In the genomic region with DNA sequence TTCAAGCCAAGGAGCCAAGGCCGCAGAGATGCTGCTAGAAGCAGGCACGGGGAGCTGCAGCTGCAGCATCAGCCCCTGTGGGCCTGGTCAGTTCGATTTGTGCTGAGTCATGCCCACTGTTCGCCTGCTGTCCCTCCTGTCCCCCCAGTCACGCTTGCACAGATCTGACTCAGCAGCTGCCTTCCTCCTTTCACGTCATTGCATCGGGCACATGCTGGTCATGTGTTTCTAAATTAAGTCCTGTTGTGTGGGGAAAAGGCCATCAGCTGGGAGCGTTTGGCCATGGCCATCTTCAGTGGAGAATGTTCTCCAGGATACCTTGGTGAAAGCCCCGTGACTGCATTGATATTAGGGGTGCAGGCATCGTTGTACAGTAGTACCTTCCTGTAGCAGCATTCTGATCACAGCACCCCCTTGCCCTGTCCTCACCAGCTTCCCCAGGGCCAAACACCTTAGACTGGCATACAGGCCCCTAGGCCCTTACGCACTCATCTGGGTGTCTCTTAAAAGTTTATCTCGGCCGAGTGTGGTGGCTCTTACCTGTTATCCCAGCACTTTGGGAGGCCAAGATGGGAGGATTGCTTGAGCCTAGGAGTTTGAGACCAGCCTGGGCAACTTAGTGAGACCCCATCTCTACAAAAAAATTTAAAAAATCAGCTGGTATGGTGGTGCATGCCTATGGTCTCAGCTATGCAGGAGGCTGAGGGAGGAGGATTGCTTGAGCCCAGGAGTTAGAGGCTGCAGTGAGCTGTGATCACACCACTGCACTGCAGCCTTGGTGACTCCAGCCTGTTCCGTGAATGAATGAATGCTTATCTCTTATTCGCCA, we compare ENCODE assay signal across 10 cellular contexts. TPM values are rescaled to one million over a fixed set of nuclear protein-coding genes. Genes with fewer than 3 reads are reported as not detected.
A peak's percentile ranks its signal among the peaks of the same experiment; 100 is the strongest.
DNase-seq lines count a peak whose midpoint lies in the region; ATAC-seq and TF ChIP-seq lines count a peak whose summit lies in the region.
"Had no signal": no experiment of that assay in that cellular context is flagged by ENCODE, and none has a peak within 500 bp of the region (broad histone marks: within the 10 kb centered on the region; RNA-seq: fewer than 3 reads in every experiment).

No MANE protein-coding gene starts in this region.

- peak overlapping the region; percentile 83 for H2AK5ac ChIP-seq in neuronal stem cell (ENCODE audit: low read depth, low read length)

- H3K4me3 ChIP-seq in fibroblast of the aortic adventitia (ENCODE audit: low read depth, low read length), result no peak overlapping the region
- no peak overlapping the region for H3K4me3 ChIP-seq in neuronal stem cell (ENCODE audit: low read length in 2 of 2)
- H3K4me3 ChIP-seq in esophagus muscularis mucosa, result no peak overlapping the region

- no CpG with 5 or more reads among the region's 15 CpGs for WGBS in neuronal stem cell (ENCODE audit: extremely low coverage in 2 of 2, insufficient read length in 2 of 2, insufficient replicate concordance in 1 of 2), 2 donors
- WGBS in esophagus muscularis mucosa, result 76% methylated on average over 12 of the region's 15 CpGs

- peaks cover 5% of the 10 kb centered on the region in 2 donors for H3K9me3 ChIP-seq in neuronal stem cell (replicated peaks in 1 of 2; ENCODE audit: control insufficient read depth in 2 of 2, insufficient read depth in 1 of 2, low read depth in 1 of 2, low read length in 2 of 2)
- H3K9me3 ChIP-seq in esophagus muscularis mucosa, result no peaks in the 10 kb centered on the region

- POLR2A ChIA-PET in naive thymus-derived CD8-positive, alpha-beta T cell (lab: Charles Lee), result no interaction called here

- ATAC-seq in naive thymus-derived CD8-positive, alpha-beta T cell, result no peak
- no peak for ATAC-seq in HG03342 (IDR thresholded peaks at IDR 0.05; ENCODE audit: unreplicated experiment)
- no peak for ATAC-seq in activated naive CD8-positive, alpha-beta T cell treated with anti-CD3 and anti-CD28 coated beads, Interleukin-2, amount 50 U/mL, for 24 hours

- H4K91ac ChIP-seq in neuronal stem cell (ENCODE audit: low read depth, low read length, poor library complexity), result peak overlapping the region; percentile 56

- no peak overlapping the region for H3K4ac ChIP-seq in neuronal stem cell (ENCODE audit: low read length)

- TF ChIP-seq CTCF in AG09319 (IDR thresholded peaks at IDR 0.05; ENCODE audit: low read depth, low read length) (no peak), fibroblast of the aortic adventitia (IDR thresholded peaks at IDR 0.05; ENCODE audit: insufficient read depth, low read length) (no peak), esophagus muscularis mucosa (IDR thresholded peaks at IDR 0.05) (no peak)

- no peak overlapping the region for H3K4me2 ChIP-seq in neuronal stem cell (ENCODE audit: insufficient read depth, low read length, poor library complexity, severe bottlenecking)

- H3K36me3 ChIP-seq in neuronal stem cell (replicated peaks in 1 of 2; ENCODE audit: control insufficient read depth in 2 of 2, insufficient read depth in 2 of 2, low read length in 2 of 2) (peaks cover 3 to 5% of the 10 kb centered on the region in 2 donors), esophagus muscularis mucosa (peaks cover 0 to 6% (median 0%) of the 10 kb centered on the region in 4 donors)

- peaks cover 10% of the 10 kb centered on the region for H3K79me1 ChIP-seq in neuronal stem cell (ENCODE audit: low read depth, low read length)

- intact Hi-C loops in esophagus muscularis mucosa (cut with DNase I), result no loop called here

- H3K27me3 ChIP-seq in neuronal stem cell (ENCODE audit: control insufficient read depth in 3 of 3, insufficient read depth in 3 of 3, low read depth in 1 of 3, low read length in 3 of 3) (no peaks in the 10 kb centered on the region), esophagus muscularis mucosa (no peaks in the 10 kb centered on the region)

- H3K27ac ChIP-seq in neuronal stem cell (replicated peaks; ENCODE audit: low read length) (peak overlapping the region; percentile 3), esophagus muscularis mucosa (replicated peaks in 1 of 4) (no peak overlapping the region)

- peaks cover 0 to 5% of the 10 kb centered on the region in 2 donors for H3K4me1 ChIP-seq in neuronal stem cell (ENCODE audit: control insufficient read depth in 2 of 2, insufficient read depth in 1 of 2, low read depth in 1 of 2, low read length in 2 of 2)
- H3K4me1 ChIP-seq in esophagus muscularis mucosa, result peaks cover 8 to 19% (median 14%) of the 10 kb centered on the region in 4 donors

- H3K14ac ChIP-seq in neuronal stem cell (ENCODE audit: low read length), result peak overlapping the region; percentile 56

- no peak for TF ChIP-seq POLR2A in esophagus muscularis mucosa (IDR thresholded peaks at IDR 0.05; ENCODE audit: low read depth)

- no peak for TF ChIP-seq EP300 in esophagus muscularis mucosa (IDR thresholded peaks at IDR 0.05)

- H2BK120ac ChIP-seq in neuronal stem cell (ENCODE audit: low read depth, low read length), result peak overlapping the region; percentile 83

- peaks cover 6 to 11% (median 11%) of the 10 kb centered on the region in 4 donors for H3K4me1 Mint-ChIP-seq in naive thymus-derived CD8-positive, alpha-beta T cell
- H3K4me1 Mint-ChIP-seq in activated naive CD8-positive, alpha-beta T cell treated with anti-CD3 and anti-CD28 coated beads, Interleukin-2, amount 50 U/mL, for 24 hours, result no peaks in the 10 kb centered on the region
- H3K4me1 Mint-ChIP-seq: activated naive CD8-positive, alpha-beta T cell treated with anti-CD3 and anti-CD28 coated beads, Interleukin-2, amount 10 ng/mL, durations not matched to agents 7 days and 5 days had no signal

- no peak overlapping the region for H2BK12ac ChIP-seq in neuronal stem cell (ENCODE audit: low read length)

- H3K27ac Mint-ChIP-seq in naive thymus-derived CD8-positive, alpha-beta T cell, result peak overlapping the region in 1 of 10 donors; percentile 53
- H3K27ac Mint-ChIP-seq in activated naive CD8-positive, alpha-beta T cell treated with anti-CD3 and anti-CD28 coated beads, Interleukin-2, amount 50 U/mL, for 24 hours, result no peak overlapping the region
- H3K27ac Mint-ChIP-seq: activated naive CD8-positive, alpha-beta T cell treated with anti-CD3 and anti-CD28 coated beads, Interleukin-2, amount 10 ng/mL, durations not matched to agents 7 days and 5 days had no signal

- H2AFZ ChIP-seq in neuronal stem cell (ENCODE audit: low read length), result no peak overlapping the region

- H2BK5ac ChIP-seq in neuronal stem cell (ENCODE audit: low read length), result no peak overlapping the region

- H3K18ac ChIP-seq in neuronal stem cell (ENCODE audit: low read length), result peak overlapping the region; percentile 80

- H3K4me3 Mint-ChIP-seq in naive thymus-derived CD8-positive, alpha-beta T cell, result no peak overlapping the region
- no peak overlapping the region for H3K4me3 Mint-ChIP-seq in activated naive CD8-positive, alpha-beta T cell treated with anti-CD3 and anti-CD28 coated beads, Interleukin-2, amount 50 U/mL, for 24 hours
- H3K4me3 Mint-ChIP-seq: activated naive CD8-positive, alpha-beta T cell treated with anti-CD3 and anti-CD28 coated beads, Interleukin-2, amount 10 ng/mL, durations not matched to agents 7 days and 5 days had no signal

- H3K9ac ChIP-seq in neuronal stem cell (ENCODE audit: low read depth, low read length, poor library complexity), result peak overlapping the region; percentile 63

- H4K8ac ChIP-seq in neuronal stem cell (ENCODE audit: low read depth, low read length), result peak overlapping the region; percentile 65

- no peak overlapping the region for H2BK15ac ChIP-seq in neuronal stem cell (ENCODE audit: low read length)

- no peaks in the 10 kb centered on the region for H3K27me3 Mint-ChIP-seq in naive thymus-derived CD8-positive, alpha-beta T cell
- no peaks in the 10 kb centered on the region for H3K27me3 Mint-ChIP-seq in activated naive CD8-positive, alpha-beta T cell treated with anti-CD3 and anti-CD28 coated beads, Interleukin-2, amount 50 U/mL, for 24 hours
- H3K27me3 Mint-ChIP-seq: activated naive CD8-positive, alpha-beta T cell treated with anti-CD3 and anti-CD28 coated beads, Interleukin-2, amount 10 ng/mL, durations not matched to agents 7 days and 5 days had no signal

- H3K9me3 Mint-ChIP-seq in naive thymus-derived CD8-positive, alpha-beta T cell, result peaks cover 0 to 7% (median 0%) of the 10 kb centered on the region in 9 donors
- H3K9me3 Mint-ChIP-seq in activated naive CD8-positive, alpha-beta T cell treated with anti-CD3 and anti-CD28 coated beads, Interleukin-2, amount 50 U/mL, for 24 hours, result no peaks in the 10 kb centered on the region
- H3K9me3 Mint-ChIP-seq: activated naive CD8-positive, alpha-beta T cell treated with anti-CD3 and anti-CD28 coated beads, Interleukin-2, amount 10 ng/mL, durations not matched to agents 7 days and 5 days had no signal

- H3K36me3 Mint-ChIP-seq in naive thymus-derived CD8-positive, alpha-beta T cell, result peaks cover 6 to 12% (median 8%) of the 10 kb centered on the region in 3 donors
- H3K36me3 Mint-ChIP-seq in activated naive CD8-positive, alpha-beta T cell treated with anti-CD3 and anti-CD28 coated beads, Interleukin-2, amount 50 U/mL, for 24 hours (ENCODE audit: low read depth), result peaks cover 11% of the 10 kb centered on the region
- H3K36me3 Mint-ChIP-seq: activated naive CD8-positive, alpha-beta T cell treated with anti-CD3 and anti-CD28 coated beads, Interleukin-2, amount 10 ng/mL, durations not matched to agents 7 days and 5 days had no signal

- DNase-seq in AG09319 (ENCODE audit: extremely low read depth, low read depth) (peak; percentile 95), SHP77 (lab: John Stamatoyannopoulos, UW) (peak; percentile 81 to 91), fibroblast of the aortic adventitia (ENCODE audit: low read depth) (peak; percentile 88), neuronal stem cell (ENCODE audit: low spot score) (no peak), esophagus muscularis mucosa (ENCODE audit: extremely low spot score) (no peak)
- DNase-seq in naive thymus-derived CD8-positive, alpha-beta T cell, result no peak
- DNase-seq in activated naive CD8-positive, alpha-beta T cell treated with anti-CD3 and anti-CD28 coated beads, Interleukin-2, amount 50 U/mL, for 24 hours, result no peak
- DNase-seq: activated naive CD8-positive, alpha-beta T cell treated with anti-CD3 and anti-CD28 coated beads, Interleukin-2, amount 10 ng/mL, durations not matched to agents 7 days and 5 days; NCI-H1092 treated with DMSO at 0.1 percent for 48 hours had no signal

- H3K23ac ChIP-seq in neuronal stem cell (ENCODE audit: low read depth, low read length, poor library complexity), result peak overlapping the region; percentile 25

RNA-seq across cellular contexts. Expression of a gene that starts 23.2 kb away (rescaled TPM):
- total RNA-seq in fibroblast of the aortic adventitia (ENCODE audit: low replicate concordance) (35.2 and 40.7 TPM in 2 replicates), esophagus muscularis mucosa (10 to 100 TPM; 37.8 to 71.4 (median 63.6) TPM)
- polyA plus RNA-seq in neuronal stem cell (2013, experiment 1 of 2), result 61.0 TPM
- 62.9 TPM for polyA plus RNA-seq in neuronal stem cell (2013, experiment 2 of 2)
- total RNA-seq in naive thymus-derived CD8-positive, alpha-beta T cell, result 10 to 100 TPM; 74.4 to 80.3 TPM
- 10 to 100 TPM; 32.6 to 51.0 (median 45.2) TPM for polyA plus RNA-seq in naive thymus-derived CD8-positive, alpha-beta T cell

RNA-seq across cellular contexts. Expression of a gene that starts 56.2 kb away (rescaled TPM):
- total RNA-seq in fibroblast of the aortic adventitia (ENCODE audit: low replicate concordance) (2.0 and 28.9 TPM in 2 replicates), esophagus muscularis mucosa (10 to 100 TPM; 23.2 to 37.8 (median 31.2) TPM)
- 17.6 TPM for polyA plus RNA-seq in neuronal stem cell (2013, experiment 1 of 2)
- polyA plus RNA-seq in neuronal stem cell (2013, experiment 2 of 2), result 17.4 TPM
- 10 to 100 TPM; 21.5 to 31.4 TPM for total RNA-seq in naive thymus-derived CD8-positive, alpha-beta T cell
- 10 to 100 TPM; 12.2 to 15.6 (median 14.8) TPM for polyA plus RNA-seq in naive thymus-derived CD8-positive, alpha-beta T cell

RNA-seq across cellular contexts. Expression of a gene that starts 59.3 kb away (rescaled TPM):
- total RNA-seq in fibroblast of the aortic adventitia (ENCODE audit: low replicate concordance), result 28.7 and 50.3 TPM in 2 replicates
- 74.0 TPM for polyA plus RNA-seq in neuronal stem cell (2013, experiment 1 of 2)
- 73.5 TPM for polyA plus RNA-seq in neuronal stem cell (2013, experiment 2 of 2)
- 10 to 100 TPM; 47.1 to 49.8 TPM for total RNA-seq in naive thymus-derived CD8-positive, alpha-beta T cell
- polyA plus RNA-seq in naive thymus-derived CD8-positive, alpha-beta T cell, result 10 to 100 TPM; 73.7 to 89.0 (median 73.7) TPM
- total RNA-seq in esophagus muscularis mucosa, result 10 to 100 TPM; 19.1 to 40.2 (median 32.6) TPM

Comparison
In these comparisons a context has a peak if more than half of its experiments do, and no peak if none do; other contexts are left out.
1. DNase-seq: peak in AG09319 (single experiment), SHP77 (2 of 2) and fibroblast of the aortic adventitia (single experiment); none in neuronal stem cell (single experiment), naive thymus-derived CD8-positive, alpha-beta T cell (0 of 10), activated naive CD8-positive, alpha-beta T cell treated with anti-CD3 and anti-CD28 coated beads, Interleukin-2, amount 50 U/mL, for 24 hours (single experiment) and esophagus muscularis mucosa (single experiment).